13 cellular contexts compared by ENCODE assay signal in genomic region chr5:171365351-171365750, GRCh38. TPM values are rescaled to one million over a fixed set of nuclear protein-coding genes. Genes with fewer than 3 reads are reported as not detected.
DNase-seq lines count a peak whose midpoint lies in the region; ATAC-seq, FAIRE-seq and TF ChIP-seq lines count a peak whose summit lies in the region.
"Had no signal": no experiment of that assay in that cellular context is flagged by ENCODE, and none has a peak within 500 bp of the region (broad histone marks: within the 10 kb centered on the region; RNA-seq: fewer than 3 reads in every experiment).

No MANE protein-coding gene starts in this region.

- no peak for TF ChIP-seq EP300 in H1 (IDR thresholded peaks at IDR 0.05; ENCODE audit: borderline replicate concordance in 1 of 2, low read depth in 2 of 2, low read length in 2 of 2)

- no peak overlapping the region for H2AK5ac ChIP-seq in H1 (ENCODE audit: low read depth, low read length)

- no peaks in the 10 kb centered on the region for H3K79me2 ChIP-seq in H1 (ENCODE audit: control insufficient read depth in 1 of 2, insufficient read depth in 2 of 2, low read length in 2 of 2)
- no peaks in the 10 kb centered on the region for H3K79me2 ChIP-seq in smooth muscle cell (ENCODE audit: low read depth)

- H3K9me3 ChIP-seq in left ventricle myocardium inferior (replicated peaks) (no peaks in the 10 kb centered on the region), H1 (ENCODE audit: insufficient read depth in 2 of 2, low read depth in 1 of 2, low read length in 1 of 2) (no peaks in the 10 kb centered on the region), smooth muscle cell (replicated peaks; ENCODE audit: low read depth) (no peaks in the 10 kb centered on the region)
- H3K9me3 ChIP-seq: gastroesophageal sphincter had no signal

- H2AFZ ChIP-seq in H1 (ENCODE audit: low read length) (no peak overlapping the region), smooth muscle cell (ENCODE audit: low read depth) (no peak overlapping the region)

- H2BK20ac ChIP-seq in H1 (ENCODE audit: low read length) = no peak overlapping the region

- H3K9ac ChIP-seq in H1 (replicated peaks in 1 of 4; ENCODE audit: extremely low read depth in 1 of 4, low read depth in 3 of 4, low read length in 3 of 4) (no peak overlapping the region), smooth muscle cell (ENCODE audit: low read depth) (no peak overlapping the region)

- H2BK5ac ChIP-seq in H1 (ENCODE audit: low read depth, low read length) = no peak overlapping the region

- peaks cover 50% of the 10 kb centered on the region for H3K27me3 ChIP-seq in left ventricle myocardium inferior (ENCODE audit: low read depth)
- no peaks in the 10 kb centered on the region for H3K27me3 ChIP-seq in H1 (replicated peaks in 1 of 4; ENCODE audit: control insufficient read depth in 3 of 4, extremely low read depth in 1 of 4, insufficient read depth in 3 of 4, low read length in 3 of 4)
- H3K27me3 ChIP-seq in smooth muscle cell (ENCODE audit: low read depth) = no peaks in the 10 kb centered on the region

- no peak overlapping the region for H2BK12ac ChIP-seq in H1 (ENCODE audit: low read depth, low read length)

- no peak overlapping the region for H4K91ac ChIP-seq in H1 (replicated peaks; ENCODE audit: insufficient read length, low read length)

- ATAC-seq in Right ventricle myocardium inferior = no peak
- ATAC-seq: gastroesophageal sphincter had no signal

- CTCF ChIA-PET in H1 (lab: Charles Lee; ENCODE audit: partially characterized antibody) = interaction anchor here (0.5 to 4.3 kb wide), 24 partner anchors 8 to 574 kb away, joined by 3 to 23 read pairs (median 4); partner anchors contain the start of gene NPM1

- H4K20me1 ChIP-seq in H1 (replicated peaks in 1 of 2; ENCODE audit: control insufficient read depth in 1 of 2, insufficient read depth in 2 of 2, low read length in 2 of 2) (no peaks in the 10 kb centered on the region), smooth muscle cell (ENCODE audit: low read depth) (no peaks in the 10 kb centered on the region)

- no peaks in the 10 kb centered on the region for H3K79me1 ChIP-seq in H1 (ENCODE audit: low read depth, low read length)

- no peak overlapping the region for H3K23ac ChIP-seq in H1 (ENCODE audit: insufficient read length)

- H2BK15ac ChIP-seq in H1 (ENCODE audit: low read length) = no peak overlapping the region

- no peak overlapping the region for H3K4ac ChIP-seq in H1 (replicated peaks; ENCODE audit: insufficient read length, low read depth, low read length)

- DNase-seq in left ventricle myocardium inferior = no peak
- DNase-seq in Right ventricle myocardium inferior (ENCODE audit: missing footprints) = no peak
- peak; percentile 47 for DNase-seq in NCI-H69 (lab: John Stamatoyannopoulos, UW)
- peak in 1 of 2 experiments; percentile 53 for DNase-seq in H1 (ENCODE audit: low read depth in 1 of 2, low spot score in 2 of 2)
- no peak for DNase-seq in smooth muscle cell (lab: John Stamatoyannopoulos, UW; ENCODE audit: unreplicated experiment)
- no peak for DNase-seq in NCI-H2171 (lab: John Stamatoyannopoulos, UW)
- DNase-seq in putamen (ENCODE audit: low spot score) = no peak
- DNase-seq in H54 (ENCODE audit: insufficient read length, low spot score) = no peak
- DNase-seq: activated CD4-positive, alpha-beta T cell treated with anti-CD3 and anti-CD28 coated beads for 48 hours; CD4-positive, CD25-positive, alpha-beta regulatory T cell; NK-92 treated with Interleukin-12 subunit alpha and Interleukin-12 subunit beta, amount 100 ng/mL, for 24 hours; stimulated activated CD4-positive, alpha-beta T cell treated with anti-CD3 and anti-CD28 coated beads, Interleukin-2, amount 100 ng/mL, for 24 hours had no signal

- TF ChIP-seq RAD21 in H1 (IDR thresholded peaks at IDR 0.05 in 1 of 2, conservative IDR thresholded peaks at IDR 0.05 in 1 of 2; ENCODE audit: low read depth in 2 of 2, low read length in 2 of 2) = peak; percentile 55 to 68

- 51% methylated on average over 7 of the region's 7 CpGs; no CpG with 5 or more reads in 1 of the 2 experiments for WGBS in H1 (ENCODE audit: extremely low coverage in 1 of 2, insufficient coverage in 1 of 2, insufficient read length in 1 of 2, insufficient replicate concordance in 2 of 2, low coverage in 1 of 2, low lambda C conversion rate in 2 of 2, missing lambda C conversion rate in 1 of 2), 2 experiments
- 41% methylated on average over 7 of the region's 7 CpGs for WGBS in smooth muscle cell (ENCODE audit: low lambda C conversion rate)

- peak; percentile 27 for TF ChIP-seq CTCF in left ventricle myocardium inferior (IDR thresholded peaks at IDR 0.05; ENCODE audit: borderline replicate concordance)
- TF ChIP-seq CTCF in H1 (IDR thresholded peaks at IDR 0.05; ENCODE audit: control extremely low read depth in 1 of 3, insufficient read depth in 1 of 3, low read depth in 1 of 3, low read length in 3 of 3) = peak; percentile 5 to 68 (median 54)
- TF ChIP-seq CTCF in smooth muscle cell (IDR thresholded peaks at IDR 0.05; ENCODE audit: borderline replicate concordance, insufficient read depth, poor library complexity, severe bottlenecking) = peak; percentile 42

- FAIRE-seq in H1 (lab: Jason Lieb, UNC) (no peak), H54 (lab: Jason Lieb, UNC) (no peak)

- no peak overlapping the region for H3K56ac ChIP-seq in H1 (replicated peaks; ENCODE audit: insufficient read length, low read depth, low read length)

- no peaks in the 10 kb centered on the region for H3K36me3 ChIP-seq in left ventricle myocardium inferior
- no peaks in the 10 kb centered on the region for H3K36me3 ChIP-seq in H1 (ENCODE audit: control insufficient read depth in 2 of 4, insufficient read depth in 4 of 4, low read length in 3 of 4)
- no peaks in the 10 kb centered on the region for H3K36me3 ChIP-seq in smooth muscle cell (ENCODE audit: low read depth)
- H3K36me3 ChIP-seq: gastroesophageal sphincter had no signal

- no peak overlapping the region for H2BK120ac ChIP-seq in H1 (replicated peaks; ENCODE audit: low read depth, low read length)

- intact Hi-C loops in left ventricle myocardium inferior (cut with micrococcal nuclease) = no loop called here
- intact Hi-C loops in Right ventricle myocardium inferior (cut with DNase I) = no loop called here

- TF ChIP-seq POLR2A in H1 (IDR thresholded peaks at IDR 0.05; ENCODE audit: control extremely low read depth in 1 of 2, low read depth in 2 of 2, low read length in 2 of 2) (no peak), H54 (IDR thresholded peaks at IDR 0.05; ENCODE audit: low read depth, low read length) (no peak)

- H3K4me2 ChIP-seq in H1 (ENCODE audit: insufficient read depth in 1 of 2, low read depth in 2 of 2, low read length in 2 of 2) = no peak overlapping the region
- no peak overlapping the region for H3K4me2 ChIP-seq in smooth muscle cell

- POLR2A ChIA-PET in H1 (lab: Charles Lee; ENCODE audit: partially characterized antibody) = interaction anchor here (1.0 to 10.9 kb wide), 4 partner anchors 23 to 34 kb away, joined by 4 to 105 read pairs (median 4); partner anchors contain the start of gene NPM1

- H3K4me1 ChIP-seq in left ventricle myocardium inferior = no peaks in the 10 kb centered on the region
- H3K4me1 ChIP-seq in H1 (replicated peaks in 1 of 4; ENCODE audit: control insufficient read depth in 3 of 4, insufficient read depth in 4 of 4, low read length in 3 of 4) = no peaks in the 10 kb centered on the region
- H3K4me1 ChIP-seq in smooth muscle cell (ENCODE audit: low read depth) = no peaks in the 10 kb centered on the region
- H3K4me1 ChIP-seq: gastroesophageal sphincter had no signal

- H3K18ac ChIP-seq in H1 (ENCODE audit: extremely low read depth, low read length) = no peak overlapping the region

- no peak overlapping the region for H4K5ac ChIP-seq in H1 (ENCODE audit: insufficient read length, low read depth, low read length)

- no peak overlapping the region for H3K27ac ChIP-seq in left ventricle myocardium inferior (replicated peaks)
- no peak overlapping the region for H3K27ac ChIP-seq in H1 (ENCODE audit: low read depth, low read length)
- no peak overlapping the region for H3K27ac ChIP-seq in smooth muscle cell (ENCODE audit: low read depth)
- H3K27ac ChIP-seq: gastroesophageal sphincter had no signal

- H3K14ac ChIP-seq in H1 (ENCODE audit: insufficient read length) = no peak overlapping the region

- H3F3A ChIP-seq in smooth muscle cell (ENCODE audit: low read depth) = no peaks in the 10 kb centered on the region

- no peaks in the 10 kb centered on the region for H3K23me2 ChIP-seq in H1 (ENCODE audit: low read depth, low read length)

- H4K8ac ChIP-seq in H1 (ENCODE audit: extremely low read depth, insufficient read depth, low read length) = no peak overlapping the region

- H3K4me3 ChIP-seq in left ventricle myocardium inferior (no peak overlapping the region), H1 (ENCODE audit: extremely low read depth in 1 of 4, insufficient read depth in 2 of 4, low read depth in 3 of 4, low read length in 4 of 4) (no peak overlapping the region), smooth muscle cell (no peak overlapping the region)
- H3K4me3 ChIP-seq: gastroesophageal sphincter had no signal

RNA-seq across cellular contexts. Expression of gene NPM1, which starts 22.3 kb away (rescaled TPM):
- 389 TPM for total RNA-seq in left ventricle myocardium inferior
- 365 TPM for total RNA-seq in Right ventricle myocardium inferior
- total RNA-seq in H1 (2021; fragmentation: NEBNext Ultra II Directional; extraction: Animal tissue kit (Norgen Biotek cat#: 25700)) = 4,042 and 4,211 TPM in 2 replicates
- polyA plus RNA-seq in H1 (2011; rRNA removed) = 2,182 and 2,865 TPM in 2 replicates
- 2,969 TPM for polyA plus RNA-seq in H1 (2011; cell fraction: cytosol; rRNA removed)
- 1,346 TPM for polyA plus RNA-seq in H1 (2011; cell fraction: nucleus; rRNA removed)
- 3,982 to 7,380 TPM (median 6,139 TPM) in 4 replicates for polyA plus RNA-seq in H1 (2012, experiment 1 of 2)
- 312 TPM for polyA plus RNA-seq in H1 (2012, experiment 2 of 2)
- 3,410 TPM for polyA plus RNA-seq in H1 (2013, experiment 1 of 2)
- 3,424 TPM for polyA plus RNA-seq in H1 (2013, experiment 2 of 2)
- 2,157 and 2,667 TPM in 2 replicates for polyA minus RNA-seq in H1 (2011; rRNA and poly(A)+ RNA removed)
- 5,713 TPM for polyA minus RNA-seq in H1 (2011; cell fraction: cytosol; rRNA and poly(A)+ RNA removed)
- 2,033 TPM for polyA minus RNA-seq in H1 (2011; cell fraction: nucleus; rRNA and poly(A)+ RNA removed)
- total RNA-seq in smooth muscle cell = 856 and 2,459 TPM in 2 replicates
- polyA plus RNA-seq in smooth muscle cell = 330 and 360 TPM in 2 replicates

RNA-seq across cellular contexts. Expression of gene FGF18, which starts 54.1 kb away (rescaled TPM):
- total RNA-seq in left ventricle myocardium inferior (30.4 TPM), Right ventricle myocardium inferior (10.1 TPM), smooth muscle cell (not detected in 2 replicates)
- 0.63 and 1.3 TPM in 2 replicates for total RNA-seq in H1 (2021; fragmentation: NEBNext Ultra II Directional; extraction: Animal tissue kit (Norgen Biotek cat#: 25700))
- polyA plus RNA-seq in H1 (2011; rRNA removed) (0.54 and 0.64 TPM in 2 replicates), smooth muscle cell (0.21 TPM in 1 of 2 replicates, not detected in the other)
- 0.49 TPM for polyA plus RNA-seq in H1 (2011; cell fraction: cytosol; rRNA removed)
- polyA plus RNA-seq in H1 (2011; cell fraction: nucleus; rRNA removed) = 0.76 TPM
- 0.32 to 0.57 TPM (median 0.39 TPM) in 4 replicates for polyA plus RNA-seq in H1 (2012, experiment 1 of 2)
- 0.49 TPM for polyA plus RNA-seq in H1 (2012, experiment 2 of 2)
- polyA plus RNA-seq in H1 (2013, experiment 1 of 2) = 1.4 TPM
- 1.3 TPM for polyA plus RNA-seq in H1 (2013, experiment 2 of 2)
- polyA minus RNA-seq in H1 (2011; rRNA and poly(A)+ RNA removed) = 0.22 TPM in 1 of 2 replicates, not detected in the other
- polyA minus RNA-seq in H1 (2011; cell fraction: cytosol; rRNA and poly(A)+ RNA removed) = 0.73 TPM
- not detected for polyA minus RNA-seq in H1 (2011; cell fraction: nucleus; rRNA and poly(A)+ RNA removed)

RNA-seq across cellular contexts. Expression of gene TLX3, which starts 56.3 kb away (rescaled TPM):
- total RNA-seq in left ventricle myocardium inferior (not detected), Right ventricle myocardium inferior (not detected), smooth muscle cell (not detected in 2 replicates)
- total RNA-seq in H1 (2021; fragmentation: NEBNext Ultra II Directional; extraction: Animal tissue kit (Norgen Biotek cat#: 25700)) = not detected in 2 replicates
- polyA plus RNA-seq in H1 (2011; rRNA removed) (not detected in 2 replicates), smooth muscle cell (0.10 TPM in 1 of 2 replicates, not detected in the other)
- not detected for polyA plus RNA-seq in H1 (2011; cell fraction: cytosol; rRNA removed)
- polyA plus RNA-seq in H1 (2011; cell fraction: nucleus; rRNA removed) = not detected
- not detected in 4 replicates for polyA plus RNA-seq in H1 (2012, experiment 1 of 2)
- not detected for polyA plus RNA-seq in H1 (2012, experiment 2 of 2)
- polyA plus RNA-seq in H1 (2013, experiment 1 of 2) = 0.10 TPM
- 0.06 TPM for polyA plus RNA-seq in H1 (2013, experiment 2 of 2)
- polyA minus RNA-seq in H1 (2011; rRNA and poly(A)+ RNA removed) = not detected in 2 replicates
- not detected for polyA minus RNA-seq in H1 (2011; cell fraction: cytosol; rRNA and poly(A)+ RNA removed)
- not detected for polyA minus RNA-seq in H1 (2011; cell fraction: nucleus; rRNA and poly(A)+ RNA removed)
- total RNA-seq: CD4-positive, CD25-positive, alpha-beta regulatory T cell; gastroesophageal sphincter had no signal
- polyA plus RNA-seq: CD4-positive, CD25-positive, alpha-beta regulatory T cell had no signal
